8 cellular contexts compared by ENCODE assay signal in genomic region chr17:20851630-20852540, GRCh38.
A peak's percentile ranks its signal among the peaks of the same experiment; 100 is the strongest.
DNase-seq lines count a peak whose midpoint lies in the region; ATAC-seq and TF ChIP-seq lines count a peak whose summit lies in the region.
"Not testable (repeated sequence)": the region's sequence is repeated elsewhere in the genome, so short reads cannot be mapped to it uniquely, and the experiment has no call there.

No MANE protein-coding gene starts in this region.

- H3K9me3 ChIP-seq in BLaER1 treated with 17β-estradiol and CSF1 and Interleukin-3, amounts not matched to agents 10 nM and 100 nM (replicated peaks in 1 of 11); NT2/D1 (ENCODE audit: insufficient read depth, low read length); stomach smooth muscle (ENCODE audit: control insufficient read depth in 2 of 2, low read length in 2 of 2): not testable (repeated sequence)

- not testable (repeated sequence) for TF ChIP-seq CTCF in neural crest cell (conservative IDR thresholded peaks at IDR 0.05)

- not testable (repeated sequence) for H3K9me3 Mint-ChIP-seq in activated T-helper 17 cell treated with anti-CD3 and anti-CD28 coated beads, Interleukin-2, amount 50 U/mL, for 72 hours; neural crest cell

- H3K4me2 ChIP-seq in BLaER1 treated with 17β-estradiol and CSF1 and Interleukin-3, amounts not matched to agents 10 nM and 100 nM = peak overlapping the region; percentile 51 to 87 (median 68)

- not testable (repeated sequence) for H3K36me3 Mint-ChIP-seq in activated T-helper 17 cell treated with anti-CD3 and anti-CD28 coated beads, Interleukin-2, amount 50 U/mL, for 72 hours (ENCODE audit: low read depth); neural crest cell (ENCODE audit: low read depth)

- not testable (repeated sequence) for ATAC-seq in activated T-helper 17 cell treated with anti-CD3 and anti-CD28 coated beads, Interleukin-2, amount 50 U/mL, for 72 hours (replicated peaks)

- H3K4me1 ChIP-seq in BLaER1 treated with 17β-estradiol and CSF1 and Interleukin-3, amounts not matched to agents 10 nM and 100 nM; NT2/D1 (ENCODE audit: insufficient read depth, insufficient read length); stomach smooth muscle (ENCODE audit: control insufficient read depth, insufficient read depth, low read length): not testable (repeated sequence)

- TF ChIP-seq RAD21 in Ishikawa (IDR thresholded peaks at IDR 0.05; ENCODE audit: low read depth) = not testable (repeated sequence)

- H3K4me3 ChIP-seq in BLaER1 treated with 17β-estradiol and CSF1 and Interleukin-3, amounts not matched to agents 10 nM and 100 nM = peak overlapping the region in 8 of 10 experiments; percentile 25 to 51 (median 40); a peak in 11 of 20 replicates
- peak overlapping the region; percentile 31 for H3K4me3 ChIP-seq in NT2/D1 (ENCODE audit: insufficient read length, low read depth)
- H3K4me3 ChIP-seq in iPS-11a (ENCODE audit: low read depth, low read length) = peak overlapping the region; percentile 43
- peak overlapping the region; percentile 8 to 31 for H3K4me3 ChIP-seq in stomach smooth muscle (ENCODE audit: low read length in 2 of 2)

- H4K20me1 ChIP-seq in BLaER1 treated with 17β-estradiol and CSF1 and Interleukin-3, amounts not matched to agents 10 nM and 100 nM = not testable (repeated sequence)

- H3K27me3 Mint-ChIP-seq in activated T-helper 17 cell treated with anti-CD3 and anti-CD28 coated beads, Interleukin-2, amount 50 U/mL, for 72 hours = peaks cover 26% of the 10 kb centered on the region
- peaks cover 20% of the 10 kb centered on the region for H3K27me3 Mint-ChIP-seq in neural crest cell (ENCODE audit: low read depth)

- H3K4me3 Mint-ChIP-seq in activated T-helper 17 cell treated with anti-CD3 and anti-CD28 coated beads, Interleukin-2, amount 50 U/mL, for 72 hours = peak overlapping the region; percentile 48
- H3K4me3 Mint-ChIP-seq in neural crest cell = not testable (repeated sequence)

- not testable (repeated sequence) for TF ChIP-seq EP300 in Ishikawa (IDR thresholded peaks at IDR 0.05; ENCODE audit: borderline replicate concordance)

- H3K27ac ChIP-seq in BLaER1 treated with 17β-estradiol and CSF1 and Interleukin-3, amounts not matched to agents 10 nM and 100 nM; stomach smooth muscle (ENCODE audit: low read length): not testable (repeated sequence)

- 0 out of 22 replicates have a peak overlapping the region, but pooled peaks of 1 of the 11 experiments have one; percentile 11 for H3K9ac ChIP-seq in BLaER1 treated with 17β-estradiol and CSF1 and Interleukin-3, amounts not matched to agents 10 nM and 100 nM
- H3K9ac ChIP-seq in NT2/D1 (ENCODE audit: insufficient read length, low read depth) = peak overlapping the region; percentile 68
- H3K9ac ChIP-seq in stomach smooth muscle (ENCODE audit: low read length in 2 of 2) = not testable (repeated sequence)

- H3K4me1 Mint-ChIP-seq in activated T-helper 17 cell treated with anti-CD3 and anti-CD28 coated beads, Interleukin-2, amount 50 U/mL, for 72 hours; neural crest cell: not testable (repeated sequence)

- peak; percentile 8 for DNase-seq in NT2/D1 (ENCODE audit: low read depth, low spot score)
- peak; percentile 59 for DNase-seq in ecto neural progenitor cell (ENCODE audit: low spot score)
- not testable (repeated sequence) for DNase-seq in neural crest cell (ENCODE audit: low read depth, low spot score)

- not testable (repeated sequence) for H3K27me3 ChIP-seq in BLaER1 treated with 17β-estradiol and CSF1 and Interleukin-3, amounts not matched to agents 10 nM and 100 nM; NT2/D1 (ENCODE audit: insufficient read depth, insufficient read length)
- H3K27me3 ChIP-seq in stomach smooth muscle (ENCODE audit: control insufficient read depth in 1 of 2, insufficient read depth in 2 of 2, low read length in 2 of 2) = peaks cover 8 to 13% of the 10 kb centered on the region in 2 donors

- not testable (repeated sequence) for H3K36me3 ChIP-seq in BLaER1 treated with 17β-estradiol and CSF1 and Interleukin-3, amounts not matched to agents 10 nM and 100 nM; NT2/D1 (ENCODE audit: insufficient read depth, insufficient read length, low read length); stomach smooth muscle (ENCODE audit: control insufficient read depth in 2 of 2, insufficient read depth in 2 of 2, low read length in 2 of 2)

- not testable (repeated sequence) for H3K27ac Mint-ChIP-seq in activated T-helper 17 cell treated with anti-CD3 and anti-CD28 coated beads, Interleukin-2, amount 50 U/mL, for 72 hours
- H3K27ac Mint-ChIP-seq in neural crest cell (ENCODE audit: unreplicated experiment) = peak overlapping the region; percentile 91

TF ChIP-seq in Ishikawa, 13 proteins besides CTCF, POLR2A, EP300 and RAD21:
- TF ChIP-seq, protein P1, sequence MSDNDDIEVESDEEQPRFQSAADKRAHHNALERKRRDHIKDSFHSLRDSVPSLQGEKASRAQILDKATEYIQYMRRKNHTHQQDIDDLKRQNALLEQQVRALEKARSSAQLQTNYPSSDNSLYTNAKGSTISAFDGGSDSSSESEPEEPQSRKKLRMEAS (IDR thresholded peaks at IDR 0.05) = peak; percentile 36
- peak; percentile 51; the same call in 1 of the 2 replicates for TF ChIP-seq EGR1 (IDR thresholded peaks at IDR 0.05)
